Comparison of ENCODE assay signal across 11 cellular contexts in the genomic region with DNA sequence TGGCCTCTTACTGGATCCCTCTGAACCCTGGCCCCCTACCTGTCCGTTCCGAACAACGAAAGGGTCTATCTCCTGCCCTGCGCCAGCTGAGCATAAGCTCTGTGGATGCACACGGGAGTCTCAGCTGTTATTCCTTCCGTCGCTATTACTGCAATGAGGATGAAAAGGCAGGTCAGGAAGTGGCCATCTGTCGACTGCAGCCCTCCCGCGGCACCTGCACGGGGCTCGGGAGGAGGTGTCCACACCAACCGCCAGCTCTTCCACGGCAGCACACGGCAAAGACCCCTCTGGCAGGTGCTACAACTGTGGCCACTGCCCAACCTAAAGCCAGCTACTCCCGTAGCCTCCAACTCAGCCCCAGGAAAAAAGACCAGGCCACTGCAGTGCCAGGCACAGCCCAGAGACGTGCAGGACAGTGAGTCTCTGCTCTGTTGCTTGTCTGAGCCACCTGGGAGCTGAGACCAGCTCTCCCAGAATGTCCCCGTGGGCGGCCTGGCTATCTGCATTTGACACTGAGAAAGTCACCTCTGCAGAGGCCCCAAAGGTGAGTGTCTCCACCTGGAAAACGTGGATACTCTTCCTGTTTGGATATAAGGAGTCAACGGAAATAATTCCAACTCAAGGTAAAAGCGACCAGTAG. TPM values are rescaled to one million over a fixed set of nuclear protein-coding genes. Genes with fewer than 3 reads are reported as not detected.
DNase-seq lines count a peak whose midpoint lies in the region; ATAC-seq, FAIRE-seq and TF ChIP-seq lines count a peak whose summit lies in the region.
"Had no signal": no experiment of that assay in that cellular context is flagged by ENCODE, and none has a peak within 500 bp of the region (broad histone marks: within the 10 kb centered on the region; RNA-seq: fewer than 3 reads in every experiment).

No MANE protein-coding gene starts in this region.

- no peak for ATAC-seq in natural killer cell treated with Interleukin-12 subunit alpha and Interleukin-12 subunit beta and Interleukin-15 and Interleukin-18, amount 100 ng/mL, for 72 hours

- no peaks in the 10 kb centered on the region for H3K9me3 ChIP-seq in DOHH2 (ENCODE audit: control insufficient read depth, insufficient read depth, low read length)
- H3K9me3 ChIP-seq in Loucy (ENCODE audit: insufficient read depth, low read depth, low read length) = no peaks in the 10 kb centered on the region
- H3K9me3 ChIP-seq: gastrocnemius medialis had no signal

- DNase-seq in caudate nucleus (lab: John Stamatoyannopoulos, UW) = peak in 1 of 61 donors; percentile 66
- DNase-seq in natural killer cell treated with Interleukin-12 subunit alpha and Interleukin-12 subunit beta and Interleukin-15 and Interleukin-18, amount 100 ng/mL, for 72 hours (ENCODE audit: low spot score) = no peak
- no peak for DNase-seq in GM10266 (ENCODE audit: extremely low spot score)
- no peak for DNase-seq in activated CD4-positive, CD25-positive, alpha-beta regulatory T cell (lab: John Stamatoyannopoulos, UW)
- DNase-seq in RCC 7860 (ENCODE audit: low spot score) = no peak
- DNase-seq: gastrocnemius medialis had no signal

- H3K79me2 ChIP-seq in DOHH2 (ENCODE audit: control insufficient read depth, low read length) = peaks cover 100% of the 10 kb centered on the region
- H3K79me2 ChIP-seq in Loucy (ENCODE audit: insufficient read depth, low read length) = peaks cover 100% of the 10 kb centered on the region

- no peaks in the 10 kb centered on the region for H3K27me3 Mint-ChIP-seq in natural killer cell treated with Interleukin-12 subunit alpha and Interleukin-12 subunit beta and Interleukin-15 and Interleukin-18, amount 100 ng/mL, for 72 hours
- H3K27me3 Mint-ChIP-seq: stimulated activated naive CD8-positive, alpha-beta T cell treated with anti-CD3 and anti-CD28 coated beads, Interleukin-15, Interleukin-2, amounts not matched to agents 100 ng/mL and 50 ng/mL, for 24 hours had no signal

- FAIRE-seq in RCC 7860 (lab: Jason Lieb, UNC) = no peak
- FAIRE-seq: colon had no signal

- H2AFZ ChIP-seq in Loucy (ENCODE audit: low read length) = no peak overlapping the region

- no peaks in the 10 kb centered on the region for H3K36me3 ChIP-seq in DOHH2 (ENCODE audit: control insufficient read depth, low read length)
- H3K36me3 ChIP-seq in Loucy (ENCODE audit: insufficient read depth, low read length) = no peaks in the 10 kb centered on the region
- H3K36me3 ChIP-seq: gastrocnemius medialis had no signal

- no peak for TF ChIP-seq CTCF in DOHH2 (IDR thresholded peaks at IDR 0.05; ENCODE audit: low read depth, low read length, poor library complexity, severe bottlenecking)
- no peak for TF ChIP-seq CTCF in Loucy (conservative IDR thresholded peaks at IDR 0.05; ENCODE audit: low read length)
- no peak for TF ChIP-seq CTCF in GM10266 (IDR thresholded peaks at IDR 0.05; ENCODE audit: control insufficient read depth, insufficient read depth, low read depth, missing control alignments)

- no peaks in the 10 kb centered on the region for H3K36me3 Mint-ChIP-seq in natural killer cell treated with Interleukin-12 subunit alpha and Interleukin-12 subunit beta and Interleukin-15 and Interleukin-18, amount 100 ng/mL, for 72 hours

- no peaks in the 10 kb centered on the region for H3K27me3 ChIP-seq in DOHH2 (ENCODE audit: control insufficient read depth, low read length)
- H3K27me3 ChIP-seq in Loucy (ENCODE audit: insufficient read depth, low read length, poor library complexity, severe bottlenecking) = no peaks in the 10 kb centered on the region
- H3K27me3 ChIP-seq: gastrocnemius medialis had no signal

- H3K27ac Mint-ChIP-seq in natural killer cell treated with Interleukin-12 subunit alpha and Interleukin-12 subunit beta and Interleukin-15 and Interleukin-18, amount 100 ng/mL, for 72 hours = peak overlapping the region in 1 of 2 donors; percentile 45

- H3K4me3 ChIP-seq in DOHH2 (ENCODE audit: low read length) (no peak overlapping the region), Loucy (ENCODE audit: low read length, poor library complexity, severe bottlenecking) (peak overlapping the region; percentile 37)
- H3K4me3 ChIP-seq: gastrocnemius medialis, lung had no signal

- no peaks in the 10 kb centered on the region for H3K9me2 ChIP-seq in DOHH2 (replicated peaks; ENCODE audit: control insufficient read depth, low read length)
- H3K9me2 ChIP-seq in Loucy (replicated peaks; ENCODE audit: low read depth, low read length) = no peaks in the 10 kb centered on the region

- peak overlapping the region; percentile 54 for H3K9ac ChIP-seq in Loucy (ENCODE audit: low read depth, low read length, poor library complexity, severe bottlenecking)

- peaks cover 20% of the 10 kb centered on the region for H3K4me1 ChIP-seq in DOHH2 (ENCODE audit: control insufficient read depth, low read length)
- H3K4me1 ChIP-seq in Loucy (ENCODE audit: insufficient read depth, low read length, poor library complexity, severe bottlenecking) = peaks cover 43% of the 10 kb centered on the region

- H3F3A ChIP-seq in DOHH2 (ENCODE audit: control insufficient read depth, insufficient read depth) (no peaks in the 10 kb centered on the region), Loucy (ENCODE audit: low read depth) (no peaks in the 10 kb centered on the region)

- H3K27ac ChIP-seq in DOHH2 (ENCODE audit: low read depth, low read length) (no peak overlapping the region), caudate nucleus (ENCODE audit: low read depth, low read length) (peak overlapping the region; percentile 11)

- H3K4me1 Mint-ChIP-seq in natural killer cell treated with Interleukin-12 subunit alpha and Interleukin-12 subunit beta and Interleukin-15 and Interleukin-18, amount 100 ng/mL, for 72 hours (ENCODE audit: low read depth in 2 of 2) = peaks cover 36 to 51% of the 10 kb centered on the region in 2 donors

- H4K20me1 ChIP-seq in DOHH2 (ENCODE audit: control insufficient read depth, insufficient read depth, low read depth, low read length) = peaks cover 43% of the 10 kb centered on the region; the same call in 1 of the 2 replicates
- H4K20me1 ChIP-seq in Loucy (ENCODE audit: insufficient read depth, low read length, poor library complexity, severe bottlenecking) = peaks cover 95% of the 10 kb centered on the region

- no peaks in the 10 kb centered on the region for H3K9me3 Mint-ChIP-seq in natural killer cell treated with Interleukin-12 subunit alpha and Interleukin-12 subunit beta and Interleukin-15 and Interleukin-18, amount 100 ng/mL, for 72 hours
- H3K9me3 Mint-ChIP-seq: stimulated activated naive CD8-positive, alpha-beta T cell treated with anti-CD3 and anti-CD28 coated beads, Interleukin-15, Interleukin-2, amounts not matched to agents 100 ng/mL and 50 ng/mL, for 24 hours had no signal

- H3K4me2 ChIP-seq in DOHH2 (ENCODE audit: low read length) (peak overlapping the region; percentile 51), Loucy (ENCODE audit: low read depth, low read length, poor library complexity, severe bottlenecking) (peak overlapping the region; percentile 61)

- peak overlapping the region; percentile 81 for H3K4me3 Mint-ChIP-seq in natural killer cell treated with Interleukin-12 subunit alpha and Interleukin-12 subunit beta and Interleukin-15 and Interleukin-18, amount 100 ng/mL, for 72 hours

RNA-seq across cellular contexts. Expression of a gene that starts 19.1 kb away (rescaled TPM):
- total RNA-seq in natural killer cell treated with Interleukin-12 subunit alpha and Interleukin-12 subunit beta and Interleukin-15 and Interleukin-18, amount 100 ng/mL, for 72 hours = 10 to 100 TPM; 23.4 to 25.5 TPM
